In the genomic region with DNA sequence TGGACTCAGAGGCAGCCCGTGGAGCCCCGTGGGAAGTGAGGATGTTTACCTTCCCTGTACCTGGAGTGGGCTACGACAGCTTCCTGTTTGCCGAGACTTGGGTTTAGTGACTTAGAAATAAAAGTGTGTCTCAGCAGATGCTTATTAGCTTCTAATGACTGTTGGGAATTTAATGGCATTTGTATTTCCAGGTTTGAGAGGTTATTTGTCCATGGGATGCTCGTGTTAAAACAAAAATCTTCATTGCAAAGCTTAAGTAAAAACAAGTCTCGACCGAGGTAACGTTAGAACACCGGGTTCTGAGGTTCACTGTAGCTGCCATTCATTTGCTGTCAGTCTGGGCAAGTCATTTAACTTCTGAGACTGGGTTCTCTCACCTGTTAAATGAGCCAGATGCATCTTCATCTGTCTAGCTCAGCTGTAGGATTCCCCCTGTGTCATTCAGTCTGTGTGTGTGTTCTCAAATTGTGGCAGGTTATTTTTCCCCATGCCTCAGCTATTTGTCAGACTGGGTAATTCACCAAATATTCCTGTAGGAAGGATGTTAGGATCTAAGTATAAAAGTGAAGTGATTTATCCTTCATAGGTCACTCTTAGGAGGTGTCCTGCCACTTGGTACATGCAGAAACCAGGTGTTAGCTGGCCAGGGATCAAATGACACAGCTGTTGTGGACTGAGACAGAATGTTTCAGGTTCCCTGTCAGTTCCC, we compare ENCODE assay signal across 1 cellular context.
TF ChIP-seq lines count a peak whose summit lies in the region.

No MANE protein-coding gene starts in this region.

TF ChIP-seq in K562, 482 proteins besides CTCF, POLR2A, EP300 and RAD21 (continues in another document):
- TF ChIP-seq PHB2 (IDR thresholded peaks at IDR 0.05; ENCODE audit: low read depth) = no peak
- TF ChIP-seq, protein P1, sequence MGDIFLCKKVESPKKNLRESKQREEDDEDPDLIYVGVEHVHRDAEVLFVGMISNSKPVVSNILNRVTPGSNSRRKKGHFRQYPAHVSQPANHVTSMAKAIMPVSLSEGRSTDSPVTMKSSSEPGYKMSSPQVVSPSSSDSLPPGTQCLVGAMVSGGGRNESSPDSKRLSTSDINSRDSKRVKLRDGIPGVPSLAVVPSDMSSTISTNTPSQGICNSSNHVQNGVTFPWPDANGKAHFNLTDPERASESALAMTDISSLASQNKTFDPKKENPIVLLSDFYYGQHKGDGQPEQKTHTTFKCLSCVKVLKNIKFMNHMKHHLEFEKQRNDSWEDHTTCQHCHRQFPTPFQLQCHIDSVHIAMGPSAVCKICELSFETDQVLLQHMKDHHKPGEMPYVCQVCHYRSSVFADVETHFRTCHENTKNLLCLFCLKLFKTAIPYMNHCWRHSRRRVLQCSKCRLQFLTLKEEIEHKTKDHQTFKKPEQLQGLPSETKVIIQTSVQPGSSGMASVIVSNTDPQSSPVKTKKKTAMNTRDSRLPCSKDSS (IDR thresholded peaks at IDR 0.05; ENCODE audit: low read depth, partially characterized antibody) = no peak
- TF ChIP-seq SMARCE1 (IDR thresholded peaks at IDR 0.05) = no peak
- TF ChIP-seq, protein P2, sequence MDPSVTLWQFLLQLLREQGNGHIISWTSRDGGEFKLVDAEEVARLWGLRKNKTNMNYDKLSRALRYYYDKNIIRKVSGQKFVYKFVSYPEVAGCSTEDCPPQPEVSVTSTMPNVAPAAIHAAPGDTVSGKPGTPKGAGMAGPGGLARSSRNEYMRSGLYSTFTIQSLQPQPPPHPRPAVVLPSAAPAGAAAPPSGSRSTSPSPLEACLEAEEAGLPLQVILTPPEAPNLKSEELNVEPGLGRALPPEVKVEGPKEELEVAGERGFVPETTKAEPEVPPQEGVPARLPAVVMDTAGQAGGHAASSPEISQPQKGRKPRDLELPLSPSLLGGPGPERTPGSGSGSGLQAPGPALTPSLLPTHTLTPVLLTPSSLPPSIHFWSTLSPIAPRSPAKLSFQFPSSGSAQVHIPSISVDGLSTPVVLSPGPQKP (CRISPR knock-in tag; IDR thresholded peaks at IDR 0.05) = no peak
- TF ChIP-seq ATF1 (CRISPR knock-in tag; IDR thresholded peaks at IDR 0.05) = no peak
- no peak for TF ChIP-seq ATF1 (tag; IDR thresholded peaks at IDR 0.05)
- TF ChIP-seq HLTF (IDR thresholded peaks at IDR 0.05) = no peak
- no peak for TF ChIP-seq PURB (CRISPR knock-in tag; IDR thresholded peaks at IDR 0.05; ENCODE audit: low read depth)
- TF ChIP-seq RBM14 (IDR thresholded peaks at IDR 0.05; ENCODE audit: borderline replicate concordance, insufficient read depth, low read depth, low read length) = no peak
- no peak for TF ChIP-seq ZNF384 (IDR thresholded peaks at IDR 0.05; ENCODE audit: low read depth, low read length)
- TF ChIP-seq ZNF184 (CRISPR knock-in tag; IDR thresholded peaks at IDR 0.05) = no peak
- TF ChIP-seq TEAD2 (tag; IDR thresholded peaks at IDR 0.05) = no peak
- TF ChIP-seq, protein P3, sequence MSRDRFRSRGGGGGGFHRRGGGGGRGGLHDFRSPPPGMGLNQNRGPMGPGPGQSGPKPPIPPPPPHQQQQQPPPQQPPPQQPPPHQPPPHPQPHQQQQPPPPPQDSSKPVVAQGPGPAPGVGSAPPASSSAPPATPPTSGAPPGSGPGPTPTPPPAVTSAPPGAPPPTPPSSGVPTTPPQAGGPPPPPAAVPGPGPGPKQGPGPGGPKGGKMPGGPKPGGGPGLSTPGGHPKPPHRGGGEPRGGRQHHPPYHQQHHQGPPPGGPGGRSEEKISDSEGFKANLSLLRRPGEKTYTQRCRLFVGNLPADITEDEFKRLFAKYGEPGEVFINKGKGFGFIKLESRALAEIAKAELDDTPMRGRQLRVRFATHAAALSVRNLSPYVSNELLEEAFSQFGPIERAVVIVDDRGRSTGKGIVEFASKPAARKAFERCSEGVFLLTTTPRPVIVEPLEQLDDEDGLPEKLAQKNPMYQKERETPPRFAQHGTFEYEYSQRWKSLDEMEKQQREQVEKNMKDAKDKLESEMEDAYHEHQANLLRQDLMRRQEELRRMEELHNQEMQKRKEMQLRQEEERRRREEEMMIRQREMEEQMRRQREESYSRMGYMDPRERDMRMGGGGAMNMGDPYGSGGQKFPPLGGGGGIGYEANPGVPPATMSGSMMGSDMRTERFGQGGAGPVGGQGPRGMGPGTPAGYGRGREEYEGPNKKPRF (IDR thresholded peaks at IDR 0.05; ENCODE audit: low read depth, low read length) = no peak
- no peak for TF ChIP-seq LCOR (CRISPR knock-in tag; IDR thresholded peaks at IDR 0.05)
- no peak for TF ChIP-seq ZNF133 (CRISPR knock-in tag; IDR thresholded peaks at IDR 0.05)
- TF ChIP-seq SRF (CRISPR knock-in tag; IDR thresholded peaks at IDR 0.05) = no peak
- no peak for TF ChIP-seq ESRRA (IDR thresholded peaks at IDR 0.05; ENCODE audit: borderline replicate concordance, low read depth)
- no peak for TF ChIP-seq GTF2B (IDR thresholded peaks at IDR 0.05; ENCODE audit: extremely low read depth, insufficient read length)
- TF ChIP-seq ZNF780A (CRISPR knock-in tag; IDR thresholded peaks at IDR 0.05) = no peak
- no peak for TF ChIP-seq SMARCA5 (IDR thresholded peaks at IDR 0.05)
- no peak for TF ChIP-seq SREBF2 (CRISPR knock-in tag; IDR thresholded peaks at IDR 0.05)
- TF ChIP-seq TCF7 (IDR thresholded peaks at IDR 0.05; ENCODE audit: borderline replicate concordance) = no peak
- TF ChIP-seq SMARCA4 (IDR thresholded peaks at IDR 0.05) = no peak
- TF ChIP-seq, protein P4, sequence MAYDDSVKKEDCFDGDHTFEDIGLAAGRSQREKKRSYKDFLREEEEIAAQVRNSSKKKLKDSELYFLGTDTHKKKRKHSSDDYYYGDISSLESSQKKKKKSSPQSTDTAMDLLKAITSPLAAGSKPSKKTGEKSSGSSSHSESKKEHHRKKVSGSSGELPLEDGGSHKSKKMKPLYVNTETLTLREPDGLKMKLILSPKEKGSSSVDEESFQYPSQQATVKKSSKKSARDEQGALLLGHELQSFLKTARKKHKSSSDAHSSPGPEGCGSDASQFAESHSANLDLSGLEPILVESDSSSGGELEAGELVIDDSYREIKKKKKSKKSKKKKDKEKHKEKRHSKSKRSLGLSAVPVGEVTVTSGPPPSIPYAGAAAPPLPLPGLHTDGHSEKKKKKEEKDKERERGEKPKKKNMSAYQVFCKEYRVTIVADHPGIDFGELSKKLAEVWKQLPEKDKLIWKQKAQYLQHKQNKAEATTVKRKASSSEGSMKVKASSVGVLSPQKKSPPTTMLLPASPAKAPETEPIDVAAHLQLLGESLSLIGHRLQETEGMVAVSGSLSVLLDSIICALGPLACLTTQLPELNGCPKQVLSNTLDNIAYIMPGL (CRISPR knock-in tag; IDR thresholded peaks at IDR 0.05) = no peak
- TF ChIP-seq ZNF134 (CRISPR knock-in tag; conservative IDR thresholded peaks at IDR 0.05) = no peak
- no peak for TF ChIP-seq ZNF507 (tag; conservative IDR thresholded peaks at IDR 0.05)
- TF ChIP-seq CGGBP1 (CRISPR knock-in tag; IDR thresholded peaks at IDR 0.05) = no peak
- no peak for TF ChIP-seq TAF7 (tag; IDR thresholded peaks at IDR 0.05)
- TF ChIP-seq CCAR2 (IDR thresholded peaks at IDR 0.05; ENCODE audit: low read depth, low read length) = no peak
- no peak for TF ChIP-seq EWSR1 (IDR thresholded peaks at IDR 0.05; ENCODE audit: borderline replicate concordance, low read depth, partially characterized antibody)
- no peak for TF ChIP-seq LARP7 (IDR thresholded peaks at IDR 0.05)
- TF ChIP-seq ZNF316 (IDR thresholded peaks at IDR 0.05) = 0 out of 2 replicates have a peak, but pooled peaks have one; percentile 6
- TF ChIP-seq L3MBTL2 (IDR thresholded peaks at IDR 0.05) = no peak
- TF ChIP-seq YBX1 (IDR thresholded peaks at IDR 0.05) = no peak
- TF ChIP-seq, protein P5, sequence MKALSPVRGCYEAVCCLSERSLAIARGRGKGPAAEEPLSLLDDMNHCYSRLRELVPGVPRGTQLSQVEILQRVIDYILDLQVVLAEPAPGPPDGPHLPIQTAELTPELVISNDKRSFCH (CRISPR knock-in tag; IDR thresholded peaks at IDR 0.05) = no peak
- TF ChIP-seq, protein P5 (tag; IDR thresholded peaks at IDR 0.05) = no peak
- TF ChIP-seq ZHX1 (conservative IDR thresholded peaks at IDR 0.05; ENCODE audit: low read length) = no peak
- no peak for TF ChIP-seq ZBTB1 (CRISPR knock-in tag; IDR thresholded peaks at IDR 0.05; ENCODE audit: borderline replicate concordance, low read depth)
- TF ChIP-seq NR2C1 (IDR thresholded peaks at IDR 0.05) = no peak
- TF ChIP-seq NR2C1 (tag; IDR thresholded peaks at IDR 0.05) = no peak
- no peak for TF ChIP-seq ZNF408 (CRISPR knock-in tag; IDR thresholded peaks at IDR 0.05; ENCODE audit: low read depth)
- peak; percentile 20 to 30; a peak in 2 of 4 replicates for TF ChIP-seq SIN3A (IDR thresholded peaks at IDR 0.05; ENCODE audit: borderline replicate concordance in 2 of 2, control insufficient read depth in 1 of 2, low read depth in 2 of 2, low read length in 2 of 2)
- TF ChIP-seq ZNF398 (CRISPR knock-in tag; IDR thresholded peaks at IDR 0.05) = no peak
- TF ChIP-seq ASH1L (IDR thresholded peaks at IDR 0.05; ENCODE audit: borderline replicate concordance, low read depth, partially characterized antibody) = no peak
- TF ChIP-seq TBP (optimal IDR thresholded peaks at IDR 0.05; ENCODE audit: low read depth, low read length) = no peak
- TF ChIP-seq HDAC1 (IDR thresholded peaks at IDR 0.05) = 0 out of 4 replicates have a peak, but pooled peaks of 1 of the 2 experiments have one; percentile 11
- TF ChIP-seq, protein P6, sequence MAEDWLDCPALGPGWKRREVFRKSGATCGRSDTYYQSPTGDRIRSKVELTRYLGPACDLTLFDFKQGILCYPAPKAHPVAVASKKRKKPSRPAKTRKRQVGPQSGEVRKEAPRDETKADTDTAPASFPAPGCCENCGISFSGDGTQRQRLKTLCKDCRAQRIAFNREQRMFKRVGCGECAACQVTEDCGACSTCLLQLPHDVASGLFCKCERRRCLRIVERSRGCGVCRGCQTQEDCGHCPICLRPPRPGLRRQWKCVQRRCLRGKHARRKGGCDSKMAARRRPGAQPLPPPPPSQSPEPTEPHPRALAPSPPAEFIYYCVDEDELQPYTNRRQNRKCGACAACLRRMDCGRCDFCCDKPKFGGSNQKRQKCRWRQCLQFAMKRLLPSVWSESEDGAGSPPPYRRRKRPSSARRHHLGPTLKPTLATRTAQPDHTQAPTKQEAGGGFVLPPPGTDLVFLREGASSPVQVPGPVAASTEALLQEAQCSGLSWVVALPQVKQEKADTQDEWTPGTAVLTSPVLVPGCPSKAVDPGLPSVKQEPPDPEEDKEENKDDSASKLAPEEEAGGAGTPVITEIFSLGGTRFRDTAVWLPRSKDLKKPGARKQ (CRISPR knock-in tag; IDR thresholded peaks at IDR 0.05) = no peak
- TF ChIP-seq ZNF354B (CRISPR knock-in tag; IDR thresholded peaks at IDR 0.05) = no peak
- TF ChIP-seq ZBTB8A (IDR thresholded peaks at IDR 0.05; ENCODE audit: partially characterized antibody) = no peak
- no peak for TF ChIP-seq CHCHD3 (CRISPR knock-in tag; IDR thresholded peaks at IDR 0.05)
- no peak for TF ChIP-seq MCM2 (IDR thresholded peaks at IDR 0.05; ENCODE audit: low read depth)
- TF ChIP-seq MNT (conservative IDR thresholded peaks at IDR 0.05) = no peak; a peak in 1 of 4 replicates
- no peak for TF ChIP-seq ZNF431 (CRISPR knock-in tag; IDR thresholded peaks at IDR 0.05)
